Comparison of ENCODE assay signal across 1 cellular context in genomic region chr3:127065138-127065427, GRCh38.
TF ChIP-seq lines count a peak whose summit lies in the region.

No MANE protein-coding gene starts in this region.

TF ChIP-seq in HepG2, 621 proteins besides CTCF, POLR2A, EP300 and RAD21 (continued from another document):
- no peak for TF ChIP-seq ZFP62 (CRISPR knock-in tag; IDR thresholded peaks at IDR 0.05)
- no peak for TF ChIP-seq MYNN (CRISPR knock-in tag; IDR thresholded peaks at IDR 0.05; ENCODE audit: low read depth)
- no peak for TF ChIP-seq MIER3 (CRISPR knock-in tag; IDR thresholded peaks at IDR 0.05; ENCODE audit: borderline replicate concordance)
- no peak for TF ChIP-seq MBD4 (IDR thresholded peaks at IDR 0.05; ENCODE audit: borderline replicate concordance, low read length)
